In genomic region chr19:1590641-1591397, GRCh38 we compare ENCODE assay signal across 1 cellular context.
A peak's percentile ranks its signal among the peaks of the same experiment; 100 is the strongest.
TF ChIP-seq lines count a peak whose summit lies in the region.

No MANE protein-coding gene starts in this region.

TF ChIP-seq in GM12878, 131 proteins besides CTCF, POLR2A, EP300 and RAD21:
- TF ChIP-seq PKNOX1 (IDR thresholded peaks at IDR 0.05) = peak; percentile 93
- TF ChIP-seq NR2F1 (conservative IDR thresholded peaks at IDR 0.05) = no peak
- peak; percentile 86 for TF ChIP-seq PBX3 (IDR thresholded peaks at IDR 0.05; ENCODE audit: insufficient replicate concordance, low read depth, low read length)
- TF ChIP-seq ASH2L (IDR thresholded peaks at IDR 0.05; ENCODE audit: borderline replicate concordance, low read depth) = no peak
- 0 out of 2 replicates have a peak, but pooled peaks have one; percentile 54 for TF ChIP-seq POLR2AphosphoS2 (IDR thresholded peaks at IDR 0.05; ENCODE audit: low read depth, low read length)
- TF ChIP-seq SMC3 (IDR thresholded peaks at IDR 0.05; ENCODE audit: borderline replicate concordance, low read length) = peak; percentile 44; the same call in 1 of the 2 replicates
- TF ChIP-seq SMAD5 (IDR thresholded peaks at IDR 0.05; ENCODE audit: low read depth) = peak; percentile 22; the same call in 1 of the 2 replicates
- peak; percentile 22; the same call in 1 of the 2 replicates for TF ChIP-seq POLR2AphosphoS5 (IDR thresholded peaks at IDR 0.05; ENCODE audit: low read length)
